ENCODE assay signal across 22 cellular contexts in genomic region chr12:121232163-121232562, GRCh38. TPM values are rescaled to one million over a fixed set of nuclear protein-coding genes. Genes with fewer than 3 reads are reported as not detected.
A peak's percentile ranks its signal among the peaks of the same experiment; 100 is the strongest.
DNase-seq lines count a peak whose midpoint lies in the region; ATAC-seq, FAIRE-seq and TF ChIP-seq lines count a peak whose summit lies in the region.
"Had no signal": no experiment of that assay in that cellular context is flagged by ENCODE, and none has a peak within 500 bp of the region (broad histone marks: within the 10 kb centered on the region; RNA-seq: fewer than 3 reads in every experiment).

No MANE protein-coding gene starts in this region.

- H3K79me2 ChIP-seq in H9 (ENCODE audit: insufficient read depth, low read length): no peaks in the 10 kb centered on the region
- H3K79me2 ChIP-seq in K562 (ENCODE audit: control insufficient read depth, insufficient read depth, low read length): no peaks in the 10 kb centered on the region

- H4K20me1 ChIP-seq in H9 (ENCODE audit: control insufficient read depth, insufficient read depth, insufficient read length) (no peaks in the 10 kb centered on the region), K562 (replicated peaks; ENCODE audit: control insufficient read depth, insufficient read depth, low read length) (no peaks in the 10 kb centered on the region)

- no peaks in the 10 kb centered on the region for H3K9me3 Mint-ChIP-seq in T-helper 2 cell treated with Interferon-gamma antibody and Interleukin-4, amounts not matched to agents 5 μg/mL and 100 μg/mL, for 36 hours
- H3K9me3 Mint-ChIP-seq in H9: no peaks in the 10 kb centered on the region; a peak in 1 of 5 replicates
- H3K9me3 Mint-ChIP-seq: HFFc6 had no signal

- WGBS in H9 (ENCODE audit: extremely low coverage, insufficient read length, low lambda C conversion rate): no CpG with 5 or more reads among the region's 16 CpGs
- 84% methylated on average over 14 of the region's 16 CpGs for WGBS in K562 (ENCODE audit: insufficient coverage, low coverage, missing lambda C conversion rate)
- no CpG with 5 or more reads among the region's 16 CpGs for WGBS in neuronal stem cell (ENCODE audit: extremely low coverage in 2 of 2, insufficient read length in 2 of 2, insufficient replicate concordance in 1 of 2), 2 donors
- WGBS in stomach, 5 donors: 81 to 91% (median 86%) methylated on average over 16 of the region's 16 CpGs

- peaks cover 10% of the 10 kb centered on the region; the same call in 1 of the 3 replicates for H3K36me3 ChIP-seq in K562 (ENCODE audit: control insufficient read depth, insufficient read depth, low read length)
- H3K36me3 ChIP-seq in neuronal stem cell (replicated peaks in 1 of 2; ENCODE audit: control insufficient read depth in 2 of 2, insufficient read depth in 2 of 2, low read length in 2 of 2): peaks cover 3 to 32% of the 10 kb centered on the region in 2 donors
- peaks cover 12 to 75% (median 74%) of the 10 kb centered on the region in 4 donors for H3K36me3 ChIP-seq in stomach

- no peaks in the 10 kb centered on the region for H3K23me2 ChIP-seq in H9 (ENCODE audit: insufficient read length, low read depth, low read length, poor library complexity, severe bottlenecking)

- no peak for ATAC-seq in K562

- H3K27me3 ChIP-seq in H9 (ENCODE audit: insufficient read depth, low read length) (no peaks in the 10 kb centered on the region), K562 (ENCODE audit: control insufficient read depth in 2 of 2, insufficient read depth in 2 of 2, low read length in 2 of 2) (no peaks in the 10 kb centered on the region), neuronal stem cell (ENCODE audit: control insufficient read depth in 3 of 3, insufficient read depth in 3 of 3, low read depth in 1 of 3, low read length in 3 of 3) (no peaks in the 10 kb centered on the region), stomach (no peaks in the 10 kb centered on the region)

- no peaks in the 10 kb centered on the region for H3K79me1 ChIP-seq in H9 (ENCODE audit: insufficient read depth, low read depth, low read length, poor library complexity, severe bottlenecking)
- H3K79me1 ChIP-seq in neuronal stem cell (ENCODE audit: low read depth, low read length): no peaks in the 10 kb centered on the region

- no peak for TF ChIP-seq POLR2A in K562 (conservative IDR thresholded peaks at IDR 0.05)
- TF ChIP-seq POLR2A in stomach (IDR thresholded peaks at IDR 0.05): no peak

- H3K4me3 Mint-ChIP-seq in T-helper 2 cell treated with Interferon-gamma antibody and Interleukin-4, amounts not matched to agents 5 μg/mL and 100 μg/mL, for 36 hours: no peak overlapping the region
- H3K4me3 Mint-ChIP-seq in H9: no peak overlapping the region
- H3K4me3 Mint-ChIP-seq: HFFc6 had no signal

- H4K91ac ChIP-seq in H9 (ENCODE audit: insufficient read length, low read depth, low read length): no peak overlapping the region
- no peak overlapping the region for H4K91ac ChIP-seq in neuronal stem cell (ENCODE audit: low read depth, low read length, poor library complexity)

- CTCF ChIA-PET in K562 (lab: Yijun Ruan, JAX; ENCODE audit: low intra/inter-chr PET ratio): no interaction called here

- H3K27me3 Mint-ChIP-seq in T-helper 2 cell treated with Interferon-gamma antibody and Interleukin-4, amounts not matched to agents 5 μg/mL and 100 μg/mL, for 36 hours (ENCODE audit: low read depth): no peaks in the 10 kb centered on the region
- no peaks in the 10 kb centered on the region for H3K27me3 Mint-ChIP-seq in H9 (ENCODE audit: low read depth)

- H3K4me1 Mint-ChIP-seq in T-helper 2 cell treated with Interferon-gamma antibody and Interleukin-4, amounts not matched to agents 5 μg/mL and 100 μg/mL, for 36 hours (ENCODE audit: low read depth): peaks cover 14% of the 10 kb centered on the region
- H3K4me1 Mint-ChIP-seq in H9: peaks cover 4 to 7% of the 10 kb centered on the region in 2 experiments

- peak overlapping the region; percentile 6 for H3K27ac Mint-ChIP-seq in T-helper 2 cell treated with Interferon-gamma antibody and Interleukin-4, amounts not matched to agents 5 μg/mL and 100 μg/mL, for 36 hours
- no peak overlapping the region; a peak in 1 of 7 replicates for H3K27ac Mint-ChIP-seq in H9
- H3K27ac Mint-ChIP-seq: HFFc6 had no signal

- H3K14ac ChIP-seq in H9 (ENCODE audit: insufficient read depth, low read length) (no peak overlapping the region), neuronal stem cell (ENCODE audit: low read length) (no peak overlapping the region)

- no peak overlapping the region for H3T11ph ChIP-seq in H9 (ENCODE audit: low read length)

- TF ChIP-seq CTCF in H9 (conservative IDR thresholded peaks at IDR 0.05) (no peak), K562 (IDR thresholded peaks at IDR 0.05 in 2 of 3, conservative IDR thresholded peaks at IDR 0.05 in 1 of 3; ENCODE audit: insufficient read depth in 2 of 3, low read depth in 1 of 3, low read length in 3 of 3) (no peak), stomach (IDR thresholded peaks at IDR 0.05) (no peak)

- H3K4ac ChIP-seq in H9 (ENCODE audit: low read depth, low read length): no peak overlapping the region
- no peak overlapping the region for H3K4ac ChIP-seq in neuronal stem cell (ENCODE audit: low read length)

- H4K8ac ChIP-seq in H9 (replicated peaks; ENCODE audit: insufficient read length, low read depth, low read length) (no peak overlapping the region), neuronal stem cell (ENCODE audit: low read depth, low read length) (no peak overlapping the region)

- no peaks in the 10 kb centered on the region for H3K9me1 ChIP-seq in K562 (ENCODE audit: control insufficient read depth, insufficient read depth, low read length)

- no peak for DNase-seq in T-helper 2 cell treated with Interferon-gamma antibody and Interleukin-4, amounts not matched to agents 5 μg/mL and 100 μg/mL, for 36 hours (ENCODE audit: low spot score)
- DNase-seq in T-helper 2 cell: no peak
- peak; percentile 33 for DNase-seq in H9
- no peak for DNase-seq in K562 (ENCODE audit: extremely low read depth in 1 of 4, low spot score in 3 of 4)
- DNase-seq in neuronal stem cell (ENCODE audit: low spot score): no peak
- DNase-seq in 8988T: no peak
- no peak for DNase-seq in NCI-H526 (lab: John Stamatoyannopoulos, UW)
- no peak for DNase-seq in stomach
- DNase-seq: Calu3, DMS79 treated with DMSO at 0.1 percent for 48 hours, HFFc6, Karpas-422, NCI-H1092, NCI-H1417 treated with DMSO at 0.1 percent for 48 hours, NCI-H187, NCI-H2081 treated with DMSO at 0.1 percent for 48 hours, NCI-H2171, NCI-H226, NCI-H510A, SK-N-SH had no signal

- TF ChIP-seq RAD21 in K562 (CRISPR knock-in tag; conservative IDR thresholded peaks at IDR 0.05 in 1 of 2, IDR thresholded peaks at IDR 0.05 in 1 of 2): no peak

- no peak overlapping the region for H2BK20ac ChIP-seq in H9 (ENCODE audit: low read depth, low read length, poor library complexity, severe bottlenecking)

- H3K4me3 ChIP-seq in K562: no peak overlapping the region
- H3K4me3 ChIP-seq in neuronal stem cell (ENCODE audit: low read length in 2 of 2): no peak overlapping the region
- no peak overlapping the region for H3K4me3 ChIP-seq in stomach

- no peak overlapping the region for H2BK120ac ChIP-seq in H9 (ENCODE audit: low read depth, low read length, poor library complexity, severe bottlenecking)
- H2BK120ac ChIP-seq in neuronal stem cell (ENCODE audit: low read depth, low read length): no peak overlapping the region

- in situ Hi-C loops in K562 (cut with MboI): no loop called here

- peaks cover 52% of the 10 kb centered on the region for H3K36me3 Mint-ChIP-seq in T-helper 2 cell treated with Interferon-gamma antibody and Interleukin-4, amounts not matched to agents 5 μg/mL and 100 μg/mL, for 36 hours (ENCODE audit: low read depth)
- peaks cover 6 to 24% (median 7%) of the 10 kb centered on the region in 3 experiments; a peak in 6 of 7 replicates for H3K36me3 Mint-ChIP-seq in H9 (ENCODE audit: insufficient read depth in 1 of 3, low read depth in 3 of 3)

- no peak overlapping the region for H2BK15ac ChIP-seq in H9 (ENCODE audit: low read depth, low read length)
- no peak overlapping the region for H2BK15ac ChIP-seq in neuronal stem cell (ENCODE audit: low read length)

- intact Hi-C loops in K562 (cut with micrococcal nuclease): no loop called here
- intact Hi-C loops in stomach (cut with DNase I; ENCODE audit: low total_unique reads): no loop called here

- H2AFZ ChIP-seq in H9 (ENCODE audit: low read length): no peak overlapping the region
- H2AFZ ChIP-seq in K562 (ENCODE audit: low read depth, low read length): no peak overlapping the region
- no peak overlapping the region for H2AFZ ChIP-seq in neuronal stem cell (ENCODE audit: low read length)

- H3K18ac ChIP-seq in H9 (ENCODE audit: insufficient read length, low read depth, low read length): no peak overlapping the region
- H3K18ac ChIP-seq in neuronal stem cell (ENCODE audit: low read length): no peak overlapping the region

- H2AK5ac ChIP-seq in H9 (ENCODE audit: insufficient read length, low read length): no peak overlapping the region
- no peak overlapping the region for H2AK5ac ChIP-seq in neuronal stem cell (ENCODE audit: low read depth, low read length)

- H3K4me2 ChIP-seq in H9 (ENCODE audit: insufficient read depth, insufficient read length, low read length): no peak overlapping the region
- no peak overlapping the region for H3K4me2 ChIP-seq in K562 (ENCODE audit: insufficient read depth, low read length)
- no peak overlapping the region for H3K4me2 ChIP-seq in neuronal stem cell (ENCODE audit: insufficient read depth, low read length, poor library complexity, severe bottlenecking)
- H3K4me2 ChIP-seq: SK-N-SH had no signal

- no peak overlapping the region for H4K5ac ChIP-seq in H9 (ENCODE audit: insufficient read length, low read depth, low read length)

- H2BK12ac ChIP-seq in H9 (ENCODE audit: insufficient read length, low read depth, low read length): no peak overlapping the region
- no peak overlapping the region for H2BK12ac ChIP-seq in neuronal stem cell (ENCODE audit: low read length)

- H3K56ac ChIP-seq in H9 (ENCODE audit: insufficient read length, low read depth, low read length): no peak overlapping the region

- H3K23ac ChIP-seq in H9 (ENCODE audit: insufficient read length, low read depth, low read length) (no peak overlapping the region), neuronal stem cell (ENCODE audit: low read depth, low read length, poor library complexity) (peak overlapping the region; percentile 52)

- no TSS peak for BruUV-seq in K562 (replicated peaks; lab: Mats Ljungman, UMichigan)

- no peaks in the 10 kb centered on the region for H3K4me1 ChIP-seq in H9 (ENCODE audit: insufficient read depth, low read length)
- H3K4me1 ChIP-seq in K562 (replicated peaks in 1 of 2; ENCODE audit: control insufficient read depth in 2 of 2, insufficient read depth in 2 of 2, low read length in 2 of 2): peaks cover 0 to 12% of the 10 kb centered on the region in 2 experiments; a peak in 2 of 5 replicates
- H3K4me1 ChIP-seq in neuronal stem cell (ENCODE audit: control insufficient read depth in 2 of 2, insufficient read depth in 1 of 2, low read depth in 1 of 2, low read length in 2 of 2): no peaks in the 10 kb centered on the region
- peaks cover 13 to 31% (median 21%) of the 10 kb centered on the region in 4 donors for H3K4me1 ChIP-seq in stomach

- H3K27ac ChIP-seq in H9 (ENCODE audit: insufficient read length, low read depth, low read length) (no peak overlapping the region), K562 (ENCODE audit: extremely low read depth, low read depth, low read length) (no peak overlapping the region), neuronal stem cell (replicated peaks; ENCODE audit: low read length) (no peak overlapping the region), stomach (no peak overlapping the region)

- no peak for TF ChIP-seq EP300 in K562 (IDR thresholded peaks at IDR 0.05; ENCODE audit: low read length)
- TF ChIP-seq EP300 in stomach (IDR thresholded peaks at IDR 0.05): no peak

- POLR2A ChIA-PET in K562 (lab: Yijun Ruan, JAX): no interaction called here

- H3K9ac ChIP-seq in H9 (ENCODE audit: extremely low read depth, insufficient read length, low read length) (no peak overlapping the region), K562 (ENCODE audit: insufficient read depth in 1 of 2, low read depth in 2 of 2, low read length in 2 of 2) (0 out of 4 replicates have a peak overlapping the region, but pooled peaks of 1 of the 2 experiments have one; percentile 36), neuronal stem cell (ENCODE audit: low read depth, low read length, poor library complexity) (peak overlapping the region; percentile 54)
- H3K9ac ChIP-seq: SK-N-SH had no signal

- H3K9me3 ChIP-seq in H9 (ENCODE audit: control insufficient read depth, low read depth, low read length): no peaks in the 10 kb centered on the region
- no peaks in the 10 kb centered on the region for H3K9me3 ChIP-seq in K562 (replicated peaks; ENCODE audit: control insufficient read depth, insufficient read depth, low read depth, low read length)
- no peaks in the 10 kb centered on the region for H3K9me3 ChIP-seq in neuronal stem cell (replicated peaks in 1 of 2; ENCODE audit: control insufficient read depth in 2 of 2, insufficient read depth in 1 of 2, low read depth in 1 of 2, low read length in 2 of 2)
- no peaks in the 10 kb centered on the region for H3K9me3 ChIP-seq in stomach
- H3K9me3 ChIP-seq: SK-N-SH had no signal

- FAIRE-seq in K562 (lab: Jason Lieb, UNC): no peak
- FAIRE-seq: GM12892, H54 had no signal

- H2BK5ac ChIP-seq in H9 (ENCODE audit: insufficient read length, low read length) (no peak overlapping the region), neuronal stem cell (ENCODE audit: low read length) (no peak overlapping the region)

RNA-seq across cellular contexts. Expression of gene P2RX4, which starts 22.2 kb away (rescaled TPM):
- 7.9 and 8.1 TPM in 2 replicates for total RNA-seq in H9 (2021)
- 40.9 and 60.5 TPM in 2 replicates for total RNA-seq in K562 (2011; cell fraction: chromatin; rRNA removed; ENCODE audit: low replicate concordance)
- total RNA-seq in K562 (2011; cell fraction: nucleolus; rRNA removed): 47.8 and 47.9 TPM in 2 replicates
- total RNA-seq in K562 (2011; cell fraction: nucleoplasm; rRNA removed): 55.4 and 61.5 TPM in 2 replicates
- total RNA-seq in K562 (2014; rRNA removed): 14.3 and 18.9 TPM in 2 replicates
- total RNA-seq in K562 (2014; rRNA removed; fragmentation: Illumina TruSeq; extraction: Trizol): 7.8 and 9.6 TPM in 2 replicates
- 8.3 and 10.5 TPM in 2 replicates for total RNA-seq in K562 (2015; rRNA removed; fragmentation: Illumina TruSeq; extraction: Trizol)
- total RNA-seq in K562 (2021): 12.8 and 14.2 TPM in 2 replicates
- polyA plus RNA-seq in K562 (2011; rRNA removed): 15.4 and 20.8 TPM in 2 replicates
- polyA plus RNA-seq in K562 (2011; cell fraction: cytosol; rRNA removed): 21.4 and 26.2 TPM in 2 replicates
- 26.6 and 29.1 TPM in 2 replicates for polyA plus RNA-seq in K562 (2011; cell fraction: nucleus; rRNA removed)
- 12.8 and 57.1 TPM in 2 replicates for polyA plus RNA-seq in K562 (2012)
- 11.7 and 13.0 TPM in 2 replicates for polyA plus RNA-seq in K562 (2014; fragmentation: Illumina TruSeq; extraction: Trizol)
- 1 to 10 TPM; 6.6 to 10.0 TPM for polyA plus RNA-seq in K562 (2014; fragmentation: Nextera tagmentation; extraction: Ambion mirVana)
- polyA plus RNA-seq in K562 (2014; rRNA removed): 21.5 and 23.4 TPM in 2 replicates
- 14.9 and 19.2 TPM in 2 replicates for polyA minus RNA-seq in K562 (2011; rRNA and poly(A)+ RNA removed)
- polyA minus RNA-seq in K562 (2011; cell fraction: cytosol; rRNA and poly(A)+ RNA removed): 5.3 and 9.4 TPM in 2 replicates
- polyA minus RNA-seq in K562 (2011; cell fraction: nucleus; rRNA and poly(A)+ RNA removed): 10.4 and 14.0 TPM in 2 replicates
- polyA plus RNA-seq in neuronal stem cell (2013, experiment 1 of 2): 9.9 TPM
- polyA plus RNA-seq in neuronal stem cell (2013, experiment 2 of 2): 10.7 TPM
- total RNA-seq in stomach: 10 to 100 TPM; 13.8 to 65.2 (median 28.8) TPM
- polyA plus RNA-seq in stomach: 10 to 100 TPM; 14.1 to 29.5 (median 24.0) TPM
